Comparison of ENCODE assay signal across 22 cellular contexts in genomic region chr11:93564895-93565294, GRCh38.
"Had no signal": no experiment of that assay in that cellular context is flagged by ENCODE, and none has a peak within 500 bp of the region (broad histone marks: within the 10 kb centered on the region; RNA-seq: fewer than 3 reads in every experiment).

No MANE protein-coding gene starts in this region.

- ATAC-seq: esophagus mucosa; left cardiac atrium; left ventricle myocardium superior; natural killer cell treated with Interleukin-12 subunit alpha and Interleukin-12 subunit beta and Interleukin-15 and Interleukin-18, amount 100 ng/mL, for 72 hours; right cardiac atrium; stimulated activated effector memory CD8-positive, alpha-beta T cell treated with anti-CD3 and anti-CD28 coated beads, Interleukin-12 subunit alpha, Interleukin-12 subunit beta, amount 100 ng/mL, for 72 hours; stimulated activated naive CD8-positive, alpha-beta T cell treated with anti-CD3 and anti-CD28 coated beads, Interleukin-15, Interleukin-2, amounts not matched to agents 100 U/mL and 50 U/mL, for 24 hours had no signal

- H3K27ac ChIP-seq: neural progenitor cell, ovary, tibial artery, upper lobe of left lung, uterus had no signal

- H3K4me3 ChIP-seq: lung, neural progenitor cell, ovary, tibial artery, upper lobe of left lung, uterus had no signal

- H3K9me3 ChIP-seq: ovary, tibial artery, upper lobe of left lung, uterus had no signal

- H3K4me1 ChIP-seq: neural progenitor cell, upper lobe of left lung, uterus had no signal

- H3K36me3 ChIP-seq: neural progenitor cell, ovary, tibial artery, upper lobe of left lung, uterus had no signal

- DNase-seq: effector memory CD4-positive, alpha-beta T cell; kidney; left cardiac atrium; left ventricle myocardium superior; mesenchymal stem cell; midbrain; nucleus accumbens; ovary; right cardiac atrium; stimulated activated CD4-positive, alpha-beta T cell treated with anti-CD3 and anti-CD28 coated beads, Interleukin-4, amount 100 ng/mL, for 1 hour; stimulated activated CD8-positive, alpha-beta memory T cell treated with anti-CD3 and anti-CD28 coated beads, Interleukin-4, amount 100 ng/mL, for 48 hours; stimulated activated naive CD8-positive, alpha-beta T cell treated with anti-CD3 and anti-CD28 coated beads, Interleukin-15, Interleukin-2, amounts not matched to agents 100 U/mL and 50 U/mL, for 24 hours; tibial artery; uterus had no signal

- H2AFZ ChIP-seq: neural progenitor cell had no signal

- H3K4me2 ChIP-seq: neural progenitor cell had no signal

- FAIRE-seq: endometrium, frontal cortex, kidney had no signal

- H3K27me3 ChIP-seq: neural progenitor cell, ovary, tibial artery, upper lobe of left lung, uterus had no signal

- H3K9ac ChIP-seq: neural progenitor cell had no signal
